8 cellular contexts compared by ENCODE assay signal in the genomic region with DNA sequence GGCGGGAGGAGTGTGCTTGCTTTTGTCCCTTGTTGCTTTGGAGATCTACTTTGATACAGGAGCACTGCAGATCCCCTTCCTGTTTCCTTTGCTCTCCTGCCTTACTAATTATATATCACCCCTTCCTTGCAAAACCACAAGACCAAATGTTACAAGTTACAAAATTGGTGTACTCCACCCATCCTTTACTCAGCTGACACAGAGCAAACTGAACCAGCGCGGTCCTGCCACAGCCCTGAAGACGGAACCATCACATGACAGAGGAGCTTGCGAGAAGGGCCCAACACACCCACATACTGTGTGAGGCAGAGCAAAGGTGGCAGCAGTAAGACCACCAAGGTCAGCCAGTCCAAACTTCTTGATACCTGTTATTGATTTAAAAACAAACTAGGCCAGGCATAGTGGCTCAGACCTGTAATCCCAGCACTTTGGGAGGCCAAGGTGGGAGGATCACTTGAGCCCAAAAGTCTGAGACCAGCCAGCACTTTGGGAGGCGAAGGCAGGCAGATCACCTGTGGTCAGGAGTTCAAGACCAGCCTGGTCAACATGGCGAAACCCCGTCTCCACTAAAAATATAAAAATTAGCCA. TPM values are rescaled to one million over a fixed set of nuclear protein-coding genes. Genes with fewer than 3 reads are reported as not detected.
A peak's percentile ranks its signal among the peaks of the same experiment; 100 is the strongest.
DNase-seq lines count a peak whose midpoint lies in the region; ATAC-seq, FAIRE-seq and TF ChIP-seq lines count a peak whose summit lies in the region.

No MANE protein-coding gene starts in this region.

- H3K9me3 ChIP-seq in Loucy (ENCODE audit: insufficient read depth, low read depth, low read length), result no peaks in the 10 kb centered on the region
- no peaks in the 10 kb centered on the region for H3K9me3 ChIP-seq in gastrocnemius medialis

- H3K27me3 ChIP-seq in Loucy (ENCODE audit: insufficient read depth, low read length, poor library complexity, severe bottlenecking) (no peaks in the 10 kb centered on the region), gastrocnemius medialis (no peaks in the 10 kb centered on the region)

- peak; percentile 89 for ATAC-seq in esophagus mucosa
- ATAC-seq in gastrocnemius medialis, result peak; percentile 71 to 76

- intact Hi-C loops in gastrocnemius medialis (cut with DNase I; ENCODE audit: low total_unique reads), result loop anchor here (5.0 kb wide), 1 partner anchor 252 kb away; no protein-coding TSS in a partner anchor

- H3K4me1 ChIP-seq in Loucy (ENCODE audit: insufficient read depth, low read length, poor library complexity, severe bottlenecking), result peaks cover 73% of the 10 kb centered on the region
- peaks cover 58 to 62% of the 10 kb centered on the region in 2 donors for H3K4me1 ChIP-seq in gastrocnemius medialis

- no peak overlapping the region for H2AFZ ChIP-seq in Loucy (ENCODE audit: low read length)

- H3K36me3 ChIP-seq in Loucy (ENCODE audit: insufficient read depth, low read length), result peaks cover under 1% of the 10 kb centered on the region; the same call in 1 of the 2 replicates
- H3K36me3 ChIP-seq in gastrocnemius medialis, result no peaks in the 10 kb centered on the region

- peak overlapping the region; percentile 61 to 79 (median 64) for H3K27ac ChIP-seq in gastrocnemius medialis

- TF ChIP-seq CTCF in Loucy (conservative IDR thresholded peaks at IDR 0.05; ENCODE audit: low read length), result no peak
- TF ChIP-seq CTCF in gastrocnemius medialis (IDR thresholded peaks at IDR 0.05 in 4 of 5, conservative IDR thresholded peaks at IDR 0.05 in 1 of 5), result no peak

- peaks cover 13% of the 10 kb centered on the region; the same call in 1 of the 2 replicates for H3F3A ChIP-seq in Loucy (ENCODE audit: low read depth)

- peaks cover 89% of the 10 kb centered on the region for H3K79me2 ChIP-seq in Loucy (ENCODE audit: insufficient read depth, low read length)

- TF ChIP-seq POLR2A in GM18951 (IDR thresholded peaks at IDR 0.05; ENCODE audit: extremely low read depth, insufficient read depth, insufficient read length) (peak; percentile 25), gastrocnemius medialis (IDR thresholded peaks at IDR 0.05) (peak; percentile 31 to 43)

- H3K9me2 ChIP-seq in Loucy (replicated peaks; ENCODE audit: low read depth, low read length), result no peaks in the 10 kb centered on the region

- H4K20me1 ChIP-seq in Loucy (ENCODE audit: insufficient read depth, low read length, poor library complexity, severe bottlenecking), result peaks cover 3% of the 10 kb centered on the region

- H3K4me2 ChIP-seq in Loucy (ENCODE audit: low read depth, low read length, poor library complexity, severe bottlenecking), result peak overlapping the region; percentile 94

- peak; percentile 49 to 65 for DNase-seq in activated CD8-positive, alpha-beta memory T cell treated with anti-CD3 and anti-CD28 coated beads for 4 hours (ENCODE audit: low read depth in 2 of 2)
- DNase-seq in gastrocnemius medialis (peak; percentile 58 to 71), GM19240 (ENCODE audit: insufficient read length, low spot score) (no peak), HTR-8/SVneo (ENCODE audit: insufficient read length, low spot score) (no peak), superior temporal gyrus (ENCODE audit: extremely low spot score) (no peak)

- H3K4me3 ChIP-seq in Loucy (ENCODE audit: low read length, poor library complexity, severe bottlenecking) (peak overlapping the region; percentile 74), gastrocnemius medialis (no peak overlapping the region)

- in situ Hi-C loops in GM18951 (cut with MboI; ENCODE audit: low sequenced_read_pairs, unreplicated experiment) (no loop called here), gastrocnemius medialis (cut with MboI; ENCODE audit: low sequenced_read_pairs in 4 of 4) (no loop called here)

- FAIRE-seq in HTR-8/SVneo (lab: Jason Lieb, UNC), result no peak

- peak overlapping the region; percentile 66 for H3K9ac ChIP-seq in Loucy (ENCODE audit: low read depth, low read length, poor library complexity, severe bottlenecking)

RNA-seq across cellular contexts. Expression of a gene that starts 33.2 kb away (rescaled TPM):
- 54.7 TPM for total RNA-seq in esophagus mucosa
- total RNA-seq in gastrocnemius medialis, result 10 to 100 TPM; 24.7 to 43.7 (median 32.4) TPM

Comparison
In these comparisons a context has a peak if more than half of its experiments do, and no peak if none do; other contexts are left out.
1. DNase-seq: peak in activated CD8-positive, alpha-beta memory T cell treated with anti-CD3 and anti-CD28 coated beads for 4 hours (2 of 2) and gastrocnemius medialis (2 of 2); none in GM19240 (single experiment), HTR-8/SVneo (single experiment) and superior temporal gyrus (single experiment).